ENCODE assay signal across 8 cellular contexts in the genomic region with DNA sequence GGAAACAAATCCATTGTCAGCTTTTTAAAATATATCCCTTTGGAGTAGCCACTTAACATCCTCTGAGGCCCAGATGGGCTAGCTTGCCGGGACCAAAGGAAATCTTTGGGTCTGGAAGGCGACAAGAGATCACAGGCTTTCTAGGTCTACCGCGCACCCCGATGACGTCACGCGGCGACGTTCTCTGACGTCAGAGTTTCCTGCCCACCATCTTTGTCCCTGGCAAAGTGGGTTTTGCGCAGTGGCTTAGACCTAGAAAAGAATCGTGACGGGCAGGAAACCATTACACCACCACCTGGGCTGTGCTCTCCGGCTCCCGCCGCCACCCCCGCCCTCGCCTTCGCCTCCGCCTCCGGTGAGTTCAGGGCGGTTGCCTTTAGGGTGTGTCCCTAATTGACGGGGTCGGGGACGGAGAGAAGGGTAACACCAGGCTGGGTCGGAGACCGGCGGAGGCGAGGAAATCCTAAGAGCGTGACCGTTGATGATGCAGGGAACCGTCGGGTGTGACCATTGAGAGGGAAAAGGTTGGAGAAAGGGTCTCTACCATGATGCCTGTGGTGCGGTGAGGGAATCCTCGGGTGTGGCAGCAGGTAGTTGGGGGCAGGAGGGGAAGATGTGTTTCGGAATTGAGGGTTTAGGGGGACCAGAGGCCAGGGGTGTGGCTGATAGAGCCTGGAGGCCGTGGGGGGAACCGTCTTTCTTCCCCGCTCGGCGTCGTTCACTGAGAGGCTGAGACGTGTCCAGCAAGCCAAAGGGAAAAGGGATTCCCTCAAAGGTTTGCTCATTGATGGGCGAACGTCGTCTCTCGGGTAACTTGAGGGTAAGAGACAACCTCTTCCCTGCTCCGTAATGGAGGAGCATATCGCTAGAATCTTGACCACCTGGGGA. TPM values are rescaled to one million over a fixed set of nuclear protein-coding genes. Genes with fewer than 3 reads are reported as not detected.
DNase-seq lines count a peak whose midpoint lies in the region; ATAC-seq lines count a peak whose summit lies in the region.

A gene (plus strand): TSS at position 249 of the 888 bp plus-strand sequence. CDS start 6,709 bp downstream, outside the sequence.

- peak within 1 kb of the TSS; percentile 98 for H3K4me3 ChIP-seq in CD8-positive, alpha-beta memory T cell (ENCODE audit: low read length)

- POLR2A ChIA-PET in CD8-positive, alpha-beta memory T cell (lab: Charles Lee), result interaction anchor here (0.5 to 1.6 kb wide), 5 partner anchors 9 to 274 kb away, joined by 3 to 25 read pairs (median 4); a partner anchor contains a TSS
- POLR2A ChIA-PET in activated CD8-positive, alpha-beta memory T cell treated with anti-CD3 and anti-CD28 coated beads for 36 hours (lab: Charles Lee), result interaction anchor here (0.7 to 1.2 kb wide), 3 partner anchors 8 to 19 kb away, joined by 3 to 6 read pairs (median 5); a partner anchor contains a TSS

- peak; percentile 90 to 98 (median 98) for DNase-seq in CD8-positive, alpha-beta memory T cell
- DNase-seq in HT-29 (ENCODE audit: low spot score) (peak; percentile 100), NOMO-1 (lab: John Stamatoyannopoulos, UW; ENCODE audit: unreplicated experiment in 2 of 2) (peak; percentile 93 to 97), medulla oblongata (ENCODE audit: extremely low spot score) (peak; percentile 94)
- DNase-seq in effector memory CD8-positive, alpha-beta T cell, result peak; percentile 95 to 100 (median 99)
- DNase-seq in stimulated activated CD8-positive, alpha-beta memory T cell treated with anti-CD3 and anti-CD28 coated beads, Interleukin-12 subunit alpha, Interleukin-12 subunit beta, amount 100 ng/mL, for 1 hour (ENCODE audit: low read depth), result peak; percentile 96

- H3K36me3 Mint-ChIP-seq in CD8-positive, alpha-beta memory T cell, result peaks cover 0 to 15% (median 0%) of the 10 kb centered on the region in 3 donors
- peaks cover 13% of the 10 kb centered on the region for H3K36me3 Mint-ChIP-seq in effector memory CD8-positive, alpha-beta T cell (ENCODE audit: insufficient read depth)

- H3K4me1 ChIP-seq in CD8-positive, alpha-beta memory T cell (ENCODE audit: insufficient read depth, low read length), result peaks cover 21% of the 10 kb centered on the region

- no peaks in the 10 kb centered on the region for H3K9me3 Mint-ChIP-seq in CD8-positive, alpha-beta memory T cell
- H3K9me3 Mint-ChIP-seq in effector memory CD8-positive, alpha-beta T cell, result no peaks in the 10 kb centered on the region

- peak within 1 kb of the TSS; percentile 91 to 99 (median 98) for H3K27ac Mint-ChIP-seq in CD8-positive, alpha-beta memory T cell
- H3K27ac Mint-ChIP-seq in effector memory CD8-positive, alpha-beta T cell, result peak within 1 kb of the TSS; percentile 96 to 99

- no peaks in the 10 kb centered on the region for H3K9me3 ChIP-seq in CD8-positive, alpha-beta memory T cell (ENCODE audit: low read length)

- peaks cover 0 to 3% of the 10 kb centered on the region in 2 donors for H3K27me3 Mint-ChIP-seq in CD8-positive, alpha-beta memory T cell
- no peaks in the 10 kb centered on the region for H3K27me3 Mint-ChIP-seq in effector memory CD8-positive, alpha-beta T cell

- CTCF ChIA-PET in CD8-positive, alpha-beta memory T cell (lab: Charles Lee), result interaction anchor here (0.6 to 1.5 kb wide), 3 partner anchors 9 to 222 kb away, joined by 3 to 7 read pairs (median 3); a partner anchor contains a TSS
- CTCF ChIA-PET in activated CD8-positive, alpha-beta memory T cell treated with anti-CD3 and anti-CD28 coated beads for 36 hours (lab: Charles Lee), result interaction anchor here (1.0 to 1.2 kb wide), 3 partner anchors 9 to 177 kb away, joined by 3 read pairs; a partner anchor contains a TSS

- H3K27ac ChIP-seq in CD8-positive, alpha-beta memory T cell (ENCODE audit: low read depth, low read length), result peak within 1 kb of the TSS; percentile 96

- H3K4me3 Mint-ChIP-seq in CD8-positive, alpha-beta memory T cell, result peak within 1 kb of the TSS; percentile 93 to 98 (median 95)
- peak within 1 kb of the TSS; percentile 93 to 99 for H3K4me3 Mint-ChIP-seq in effector memory CD8-positive, alpha-beta T cell

- H3K36me3 ChIP-seq in CD8-positive, alpha-beta memory T cell (ENCODE audit: insufficient read depth, low read length), result no peaks in the 10 kb centered on the region

- H3K27me3 ChIP-seq in CD8-positive, alpha-beta memory T cell (ENCODE audit: insufficient read depth, low read length, poor library complexity, severe bottlenecking), result no peaks in the 10 kb centered on the region

- H3K4me1 Mint-ChIP-seq in CD8-positive, alpha-beta memory T cell, result peaks cover 35 to 51% (median 41%) of the 10 kb centered on the region in 3 donors
- peaks cover 24 to 33% of the 10 kb centered on the region in 2 donors for H3K4me1 Mint-ChIP-seq in effector memory CD8-positive, alpha-beta T cell (ENCODE audit: low read depth in 2 of 2)

- peak; percentile 82 for ATAC-seq in GM19468 (IDR thresholded peaks at IDR 0.05; ENCODE audit: extremely low read depth, unreplicated experiment)
- ATAC-seq in effector memory CD8-positive, alpha-beta T cell (replicated peaks), result peak; percentile 98

RNA-seq across cellular contexts. Expression of the gene that starts here (rescaled TPM):
- total RNA-seq in CD8-positive, alpha-beta memory T cell, result 100 to 1,000 TPM; 163 to 178 TPM
- 67.9 TPM for polyA plus RNA-seq in CD8-positive, alpha-beta memory T cell
- total RNA-seq in HT-29 (2014; rRNA removed; shearing (Covaris generic)), result 65.0 and 65.8 TPM in 2 replicates
- total RNA-seq in activated CD8-positive, alpha-beta memory T cell treated with anti-CD3 and anti-CD28 coated beads for 36 hours, result 100 to 1,000 TPM; 162 to 163 TPM

Comparison
In these comparisons a context has a peak if more than half of its experiments do, and no peak if none do; other contexts are left out.
1. Peak in every context shown above with its lines: DNase-seq, ATAC-seq, H3K4me3 ChIP-seq and H3K27ac ChIP-seq.